ENCODE assay signal across 1 cellular context in the genomic region with DNA sequence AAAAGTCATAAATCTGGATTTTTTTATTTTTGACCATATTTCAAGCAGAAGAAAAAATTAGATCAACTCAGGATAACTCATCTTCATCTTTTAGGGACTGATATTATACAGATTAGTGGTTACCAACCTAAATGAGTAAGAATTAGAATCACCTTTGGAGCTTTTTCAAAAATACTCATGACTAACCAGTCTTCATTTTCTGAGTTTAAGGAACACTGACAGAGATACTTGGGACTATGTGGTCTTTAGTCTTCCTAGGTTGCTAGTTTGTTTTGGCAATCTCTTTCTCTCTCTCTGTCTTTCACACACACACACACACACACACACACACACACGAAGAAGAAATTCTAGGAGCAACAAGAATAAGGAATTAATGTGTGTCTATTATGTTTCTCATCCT.
TF ChIP-seq lines count a peak whose summit lies in the region.

No MANE protein-coding gene starts in this region.

TF ChIP-seq in WTC11, 78 proteins besides CTCF, POLR2A, EP300 and RAD21 (continued from another document):
- TF ChIP-seq, protein P1, sequence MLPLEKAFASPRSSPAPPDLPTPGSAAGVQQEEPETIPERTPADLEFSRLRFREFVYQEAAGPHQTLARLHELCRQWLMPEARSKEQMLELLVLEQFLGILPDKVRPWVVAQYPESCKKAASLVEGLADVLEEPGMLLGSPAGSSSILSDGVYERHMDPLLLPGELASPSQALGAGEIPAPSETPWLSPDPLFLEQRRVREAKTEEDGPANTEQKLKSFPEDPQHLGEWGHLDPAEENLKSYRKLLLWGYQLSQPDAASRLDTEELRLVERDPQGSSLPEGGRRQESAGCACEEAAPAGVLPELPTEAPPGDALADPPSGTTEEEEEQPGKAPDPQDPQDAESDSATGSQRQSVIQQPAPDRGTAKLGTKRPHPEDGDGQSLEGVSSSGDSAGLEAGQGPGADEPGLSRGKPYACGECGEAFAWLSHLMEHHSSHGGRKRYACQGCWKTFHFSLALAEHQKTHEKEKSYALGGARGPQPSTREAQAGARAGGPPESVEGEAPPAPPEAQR (CRISPR knock-in tag; IDR thresholded peaks at IDR 0.05), result no peak
- TF ChIP-seq FOXP1 (CRISPR knock-in tag; IDR thresholded peaks at IDR 0.05; ENCODE audit: borderline replicate concordance) (no peak), ZNF671 (CRISPR knock-in tag; IDR thresholded peaks at IDR 0.05) (no peak), TCF7 (CRISPR knock-in tag; IDR thresholded peaks at IDR 0.05; ENCODE audit: low read depth) (no peak), MYBL2 (CRISPR knock-in tag; IDR thresholded peaks at IDR 0.05) (no peak), ZNF317 (CRISPR knock-in tag; IDR thresholded peaks at IDR 0.05; ENCODE audit: borderline replicate concordance, low read depth) (no peak)
- TF ChIP-seq, protein P2, sequence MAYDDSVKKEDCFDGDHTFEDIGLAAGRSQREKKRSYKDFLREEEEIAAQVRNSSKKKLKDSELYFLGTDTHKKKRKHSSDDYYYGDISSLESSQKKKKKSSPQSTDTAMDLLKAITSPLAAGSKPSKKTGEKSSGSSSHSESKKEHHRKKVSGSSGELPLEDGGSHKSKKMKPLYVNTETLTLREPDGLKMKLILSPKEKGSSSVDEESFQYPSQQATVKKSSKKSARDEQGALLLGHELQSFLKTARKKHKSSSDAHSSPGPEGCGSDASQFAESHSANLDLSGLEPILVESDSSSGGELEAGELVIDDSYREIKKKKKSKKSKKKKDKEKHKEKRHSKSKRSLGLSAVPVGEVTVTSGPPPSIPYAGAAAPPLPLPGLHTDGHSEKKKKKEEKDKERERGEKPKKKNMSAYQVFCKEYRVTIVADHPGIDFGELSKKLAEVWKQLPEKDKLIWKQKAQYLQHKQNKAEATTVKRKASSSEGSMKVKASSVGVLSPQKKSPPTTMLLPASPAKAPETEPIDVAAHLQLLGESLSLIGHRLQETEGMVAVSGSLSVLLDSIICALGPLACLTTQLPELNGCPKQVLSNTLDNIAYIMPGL (CRISPR knock-in tag; IDR thresholded peaks at IDR 0.05), result no peak
